ENCODE assay signal across 29 cellular contexts in genomic region chr16:72903176-72903575, GRCh38.
"Had no signal": no experiment of that assay in that cellular context is flagged by ENCODE, and none has a peak within 500 bp of the region (broad histone marks: within the 10 kb centered on the region; RNA-seq: fewer than 3 reads in every experiment).

No MANE protein-coding gene starts in this region.

- H3K4me3 ChIP-seq: ascending aorta, breast epithelium, cardiac muscle cell, coronary artery, dorsolateral prefrontal cortex had no signal

- H3K27me3 Mint-ChIP-seq: activated CD4-positive, alpha-beta memory T cell treated with anti-CD3 and anti-CD28 coated beads, Interleukin-2, amount 10 ng/mL, durations not matched to agents 7 days and 5 days; activated CD4-positive, alpha-beta T cell treated with anti-CD3 and anti-CD28 coated beads for 36 hours; activated T-cell treated with anti-CD3 and anti-CD28 coated beads, Interleukin-2, amount 50 U/mL, for 24 hours; brain; dendritic cell treated with granulocyte-macrophage colony-stimulating factor and Interleukin-4, amounts not matched to agents 40 ng/mL and 50 ng/mL, for 4 days had no signal

- ATAC-seq: activated CD4-positive, alpha-beta T cell treated with anti-CD3 and anti-CD28 coated beads for 36 hours; activated naive CD4-positive, alpha-beta T cell treated with anti-CD3 and anti-CD28 coated beads, Interleukin-2, amount 50 U/mL, for 72 hours; activated T-cell treated with anti-CD3 and anti-CD28 coated beads, Interleukin-2, amount 50 U/mL, for 72 hours; esophagus mucosa had no signal

- H3K9me3 ChIP-seq: ascending aorta, breast epithelium had no signal

- H3K36me3 ChIP-seq: ascending aorta, breast epithelium, cardiac muscle cell had no signal

- H3K27ac Mint-ChIP-seq: activated CD4-positive, alpha-beta memory T cell treated with anti-CD3 and anti-CD28 coated beads, Interleukin-2, amount 10 ng/mL, durations not matched to agents 7 days and 5 days; activated CD4-positive, alpha-beta T cell treated with anti-CD3 and anti-CD28 coated beads for 36 hours; activated CD4-positive, alpha-beta T cell treated with anti-CD3 and anti-CD28 coated beads, Interleukin-2, amount 10 ng/mL, durations not matched to agents 24 days and 14 days; activated naive CD4-positive, alpha-beta T cell treated with anti-CD3 and anti-CD28 coated beads, Interleukin-2, amount 10 ng/mL, durations not matched to agents 7 days and 5 days; activated naive CD4-positive, alpha-beta T cell treated with anti-CD3 and anti-CD28 coated beads, Interleukin-2, amount 50 U/mL, for 72 hours; activated T-cell treated with anti-CD3 and anti-CD28 coated beads, Interleukin-2, amount 50 U/mL, for 24 hours; activated T-cell treated with anti-CD3 and anti-CD28 coated beads, Interleukin-2, amount 50 U/mL, for 72 hours; dendritic cell treated with granulocyte-macrophage colony-stimulating factor and Interleukin-4, amounts not matched to agents 40 ng/mL and 50 ng/mL, for 4 days; endodermal cell had no signal

- H3K4me1 ChIP-seq: ascending aorta, breast epithelium had no signal

- DNase-seq: activated CD4-positive, alpha-beta memory T cell treated with anti-CD3 and anti-CD28 coated beads, Interleukin-2, amount 10 ng/mL, durations not matched to agents 7 days and 5 days; activated CD4-positive, alpha-beta T cell treated with anti-CD3 and anti-CD28 coated beads for 36 hours; activated CD4-positive, alpha-beta T cell treated with anti-CD3 and anti-CD28 coated beads, Interleukin-2, amount 10 ng/mL, durations not matched to agents 24 days and 14 days; activated CD4-positive, CD25-positive, alpha-beta regulatory T cell; activated CD4-positive, CD25-positive, alpha-beta regulatory T cell treated with anti-CD3 and anti-CD28 coated beads, Interleukin-2, amount 50 U/mL, for 72 hours; activated CD8-positive, alpha-beta memory T cell treated with anti-CD3 and anti-CD28 coated beads, Interleukin-2, amount 50 U/mL, for 48 hours; activated gamma-delta T cell; activated naive CD4-positive, alpha-beta T cell; activated naive CD4-positive, alpha-beta T cell treated with anti-CD3 and anti-CD28 coated beads, Interleukin-2, amount 10 ng/mL, durations not matched to agents 7 days and 5 days; activated naive CD8-positive, alpha-beta T cell treated with anti-CD3 and anti-CD28 coated beads, Interleukin-2, amount 10 ng/mL, durations not matched to agents 7 days and 5 days; activated T-cell treated with anti-CD3 and anti-CD28 coated beads for 4 hours; activated T-cell treated with anti-CD3 and anti-CD28 coated beads, Interleukin-2, amount 50 U/mL, for 24 hours; activated T-cell treated with anti-CD3 and anti-CD28 coated beads, Interleukin-2, amount 50 U/mL, for 72 hours; central memory CD4-positive, alpha-beta T cell; cerebellar nuclear complex; dorsolateral prefrontal cortex; effector memory CD4-positive, alpha-beta T cell; endodermal cell; foreskin fibroblast; head of caudate nucleus; T-helper 2 cell had no signal

- H3K27ac ChIP-seq: ascending aorta, breast epithelium, cardiac muscle cell, coronary artery, dorsolateral prefrontal cortex had no signal

- H3K27me3 ChIP-seq: ascending aorta, breast epithelium, cardiac muscle cell, dorsolateral prefrontal cortex had no signal

- H3K9me3 Mint-ChIP-seq: activated CD4-positive, alpha-beta memory T cell treated with anti-CD3 and anti-CD28 coated beads, Interleukin-2, amount 10 ng/mL, durations not matched to agents 7 days and 5 days; activated CD4-positive, alpha-beta T cell treated with anti-CD3 and anti-CD28 coated beads, Interleukin-2, amount 10 ng/mL, durations not matched to agents 24 days and 14 days; activated naive CD4-positive, alpha-beta T cell treated with anti-CD3 and anti-CD28 coated beads, Interleukin-2, amount 10 ng/mL, durations not matched to agents 7 days and 5 days; activated naive CD4-positive, alpha-beta T cell treated with anti-CD3 and anti-CD28 coated beads, Interleukin-2, amount 50 U/mL, for 72 hours; activated naive CD8-positive, alpha-beta T cell treated with anti-CD3 and anti-CD28 coated beads, Interleukin-2, amount 10 ng/mL, durations not matched to agents 7 days and 5 days; activated T-cell treated with anti-CD3 and anti-CD28 coated beads, Interleukin-2, amount 50 U/mL, for 24 hours; activated T-cell treated with anti-CD3 and anti-CD28 coated beads, Interleukin-2, amount 50 U/mL, for 72 hours; brain; dendritic cell treated with granulocyte-macrophage colony-stimulating factor and Interleukin-4, amounts not matched to agents 40 ng/mL and 50 ng/mL, for 4 days; endodermal cell had no signal

- H3K4me3 Mint-ChIP-seq: activated CD4-positive, alpha-beta memory T cell treated with anti-CD3 and anti-CD28 coated beads, Interleukin-2, amount 10 ng/mL, durations not matched to agents 7 days and 5 days; activated CD4-positive, alpha-beta T cell treated with anti-CD3 and anti-CD28 coated beads for 36 hours; activated CD4-positive, alpha-beta T cell treated with anti-CD3 and anti-CD28 coated beads, Interleukin-2, amount 10 ng/mL, durations not matched to agents 24 days and 14 days; activated naive CD4-positive, alpha-beta T cell treated with anti-CD3 and anti-CD28 coated beads, Interleukin-2, amount 10 ng/mL, durations not matched to agents 7 days and 5 days; activated naive CD8-positive, alpha-beta T cell treated with anti-CD3 and anti-CD28 coated beads, Interleukin-2, amount 10 ng/mL, durations not matched to agents 7 days and 5 days; activated T-cell treated with anti-CD3 and anti-CD28 coated beads, Interleukin-2, amount 50 U/mL, for 24 hours; activated T-cell treated with anti-CD3 and anti-CD28 coated beads, Interleukin-2, amount 50 U/mL, for 72 hours; brain; dendritic cell treated with granulocyte-macrophage colony-stimulating factor and Interleukin-4, amounts not matched to agents 40 ng/mL and 50 ng/mL, for 4 days; endodermal cell had no signal

- H3K4me1 Mint-ChIP-seq: activated CD4-positive, alpha-beta memory T cell treated with anti-CD3 and anti-CD28 coated beads, Interleukin-2, amount 10 ng/mL, durations not matched to agents 7 days and 5 days; activated CD4-positive, alpha-beta T cell treated with anti-CD3 and anti-CD28 coated beads for 36 hours; activated CD4-positive, alpha-beta T cell treated with anti-CD3 and anti-CD28 coated beads, Interleukin-2, amount 10 ng/mL, durations not matched to agents 24 days and 14 days; activated naive CD4-positive, alpha-beta T cell treated with anti-CD3 and anti-CD28 coated beads, Interleukin-2, amount 10 ng/mL, durations not matched to agents 7 days and 5 days; activated naive CD8-positive, alpha-beta T cell treated with anti-CD3 and anti-CD28 coated beads, Interleukin-2, amount 10 ng/mL, durations not matched to agents 7 days and 5 days; endodermal cell had no signal

- H3K36me3 Mint-ChIP-seq: activated naive CD4-positive, alpha-beta T cell treated with anti-CD3 and anti-CD28 coated beads, Interleukin-2, amount 10 ng/mL, durations not matched to agents 7 days and 5 days; activated naive CD4-positive, alpha-beta T cell treated with anti-CD3 and anti-CD28 coated beads, Interleukin-2, amount 50 U/mL, for 72 hours; activated naive CD8-positive, alpha-beta T cell treated with anti-CD3 and anti-CD28 coated beads, Interleukin-2, amount 10 ng/mL, durations not matched to agents 7 days and 5 days had no signal
